In the genomic region with DNA sequence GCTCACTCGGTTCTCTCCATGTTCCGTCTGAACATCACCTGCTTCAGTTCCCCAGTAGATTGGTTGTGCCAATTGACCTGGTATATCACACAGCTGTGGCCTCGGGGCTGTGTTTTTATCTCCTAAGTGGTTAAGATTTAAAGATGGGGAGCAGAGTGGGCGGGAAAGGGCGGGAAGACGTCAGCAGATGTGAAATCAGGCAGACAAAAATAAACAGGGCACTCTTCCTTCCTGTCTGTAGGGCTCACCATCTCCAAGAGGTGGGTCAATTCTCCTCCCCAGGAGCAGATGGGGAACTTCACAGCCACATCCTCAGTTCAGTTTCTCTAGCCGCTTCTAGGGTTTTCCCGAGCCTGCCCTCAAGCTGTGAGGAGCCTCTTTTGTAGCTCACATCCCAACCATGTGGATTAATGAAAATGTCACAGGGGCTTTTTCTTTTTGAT, we compare ENCODE assay signal across 9 cellular contexts. TPM values are rescaled to one million over a fixed set of nuclear protein-coding genes. Genes with fewer than 3 reads are reported as not detected.
DNase-seq lines count a peak whose midpoint lies in the region; ATAC-seq and TF ChIP-seq lines count a peak whose summit lies in the region.
"Had no signal": no experiment of that assay in that cellular context is flagged by ENCODE, and none has a peak within 500 bp of the region (broad histone marks: within the 10 kb centered on the region; RNA-seq: fewer than 3 reads in every experiment).

No MANE protein-coding gene starts in this region.

- no peaks in the 10 kb centered on the region for H3K36me3 Mint-ChIP-seq in activated CD8-positive, alpha-beta T cell treated with anti-CD3 and anti-CD28 coated beads for 36 hours (ENCODE audit: low read depth)

- peak; percentile 38 to 54 for ATAC-seq in activated CD4-positive, CD25-positive, alpha-beta regulatory T cell treated with anti-CD3 and anti-CD28 coated beads, Interleukin-2, amount 50 U/mL, for 24 hours
- ATAC-seq in HG03139 (IDR thresholded peaks at IDR 0.05; ENCODE audit: unreplicated experiment) (peak; percentile 35), GM19397 (IDR thresholded peaks at IDR 0.05; ENCODE audit: unreplicated experiment) (no peak)
- peak; percentile 89 for ATAC-seq in activated CD8-positive, alpha-beta T cell treated with anti-CD3 and anti-CD28 coated beads for 36 hours
- ATAC-seq: A549 had no signal

- CTCF ChIA-PET in activated CD8-positive, alpha-beta T cell treated with anti-CD3 and anti-CD28 coated beads for 36 hours (lab: Charles Lee): interaction anchor here (1.3 to 2.4 kb wide), 3 partner anchors 21 to 89 kb away, joined by 3 to 8 read pairs (median 4); a partner anchor contains a TSS

- peak overlapping the region; percentile 89 for H3K27ac Mint-ChIP-seq in activated CD8-positive, alpha-beta T cell treated with anti-CD3 and anti-CD28 coated beads for 36 hours

- TF ChIP-seq CTCF in activated CD8-positive, alpha-beta T cell treated with anti-CD3 and anti-CD28 coated beads for 36 hours (IDR thresholded peaks at IDR 0.05): no peak

- no peaks in the 10 kb centered on the region for H3K9me3 Mint-ChIP-seq in activated CD8-positive, alpha-beta T cell treated with anti-CD3 and anti-CD28 coated beads for 36 hours

- intact Hi-C loops in activated CD8-positive, alpha-beta T cell treated with anti-CD3 and anti-CD28 coated beads for 36 hours (cut with micrococcal nuclease): no loop called here

- DNase-seq in activated CD4-positive, CD25-positive, alpha-beta regulatory T cell (lab: John Stamatoyannopoulos, UW): no peak
- DNase-seq in activated CD8-positive, alpha-beta T cell treated with anti-CD3 and anti-CD28 coated beads for 36 hours: peak; percentile 86
- peak; percentile 18 to 23 for DNase-seq in stimulated activated CD4-positive, alpha-beta T cell treated with anti-CD3 and anti-CD28 coated beads, Interleukin-4, amount 100 ng/mL, for 48 hours (ENCODE audit: low read depth in 2 of 2)
- no peak for DNase-seq in NCI-H1417 (lab: John Stamatoyannopoulos, UW)
- no peak for DNase-seq in AML-193 (lab: John Stamatoyannopoulos, UW)

- POLR2A ChIA-PET in activated CD8-positive, alpha-beta T cell treated with anti-CD3 and anti-CD28 coated beads for 36 hours (lab: Charles Lee): interaction anchor here (0.5 to 2.1 kb wide), 2 partner anchors 11 to 497 kb away, joined by 3 to 4 read pairs; no protein-coding TSS in a partner anchor

- H3K4me1 Mint-ChIP-seq in activated CD8-positive, alpha-beta T cell treated with anti-CD3 and anti-CD28 coated beads for 36 hours (ENCODE audit: low read depth): peaks cover 34% of the 10 kb centered on the region

- no peaks in the 10 kb centered on the region for H3K27me3 Mint-ChIP-seq in activated CD8-positive, alpha-beta T cell treated with anti-CD3 and anti-CD28 coated beads for 36 hours

- H3K4me3 Mint-ChIP-seq in activated CD8-positive, alpha-beta T cell treated with anti-CD3 and anti-CD28 coated beads for 36 hours: no peak overlapping the region

RNA-seq across cellular contexts. Expression of a gene that starts 26.8 kb away (rescaled TPM):
- total RNA-seq in activated CD8-positive, alpha-beta T cell treated with anti-CD3 and anti-CD28 coated beads for 36 hours: 10 to 100 TPM; 34.5 to 36.5 TPM

Comparison
In these comparisons a context has a peak if more than half of its experiments do, and no peak if none do; other contexts are left out.
1. DNase-seq: peak in activated CD8-positive, alpha-beta T cell treated with anti-CD3 and anti-CD28 coated beads for 36 hours (single experiment) and stimulated activated CD4-positive, alpha-beta T cell treated with anti-CD3 and anti-CD28 coated beads, Interleukin-4, amount 100 ng/mL, for 48 hours (2 of 2); none in activated CD4-positive, CD25-positive, alpha-beta regulatory T cell (0 of 4), NCI-H1417 (0 of 3) and AML-193 (0 of 2).